In the genomic region with DNA sequence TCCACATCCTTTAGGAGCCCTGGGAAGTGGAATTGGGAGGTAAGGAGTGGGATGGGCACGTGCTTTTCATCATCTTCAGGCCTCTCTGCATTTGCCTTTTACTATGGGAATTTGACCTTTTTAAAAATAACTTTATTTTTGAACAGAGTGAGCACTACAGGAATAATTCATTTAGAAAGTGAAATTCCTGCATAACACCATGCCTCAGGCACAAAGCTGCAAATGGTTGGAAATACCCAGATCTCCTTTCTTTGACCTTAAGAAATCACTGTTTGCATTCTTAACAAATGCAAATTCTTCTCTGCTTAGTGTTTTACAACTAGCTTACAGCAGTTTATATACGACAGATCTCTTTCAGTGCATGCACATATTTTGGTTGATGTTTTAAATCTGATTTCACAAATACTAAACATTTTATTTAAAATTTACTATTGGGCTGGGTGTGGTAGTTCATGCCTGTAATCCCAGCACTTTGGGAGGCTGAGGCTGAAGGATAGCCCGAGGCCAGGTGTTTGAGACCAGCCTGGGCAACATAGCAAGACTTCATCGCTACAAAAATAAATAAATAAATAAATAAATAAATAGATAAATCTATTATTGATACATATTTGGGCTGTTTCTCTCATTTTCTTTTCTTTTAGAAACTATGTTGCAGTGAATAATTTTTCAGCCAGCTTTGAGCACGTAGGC, we compare ENCODE assay signal across 1 cellular context.
TF ChIP-seq lines count a peak whose summit lies in the region.

No MANE protein-coding gene starts in this region.

TF ChIP-seq in IMR-90, 13 proteins besides CTCF, POLR2A, EP300 and RAD21 (continued from another document):
- TF ChIP-seq RCOR1 (IDR thresholded peaks at IDR 0.05; ENCODE audit: insufficient replicate concordance, low read length) (no peak), SMC3 (IDR thresholded peaks at IDR 0.05; ENCODE audit: low read depth, low read length) (no peak), CEBPB (IDR thresholded peaks at IDR 0.05; ENCODE audit: low read depth, low read length) (no peak)
- TF ChIP-seq, protein P1, sequence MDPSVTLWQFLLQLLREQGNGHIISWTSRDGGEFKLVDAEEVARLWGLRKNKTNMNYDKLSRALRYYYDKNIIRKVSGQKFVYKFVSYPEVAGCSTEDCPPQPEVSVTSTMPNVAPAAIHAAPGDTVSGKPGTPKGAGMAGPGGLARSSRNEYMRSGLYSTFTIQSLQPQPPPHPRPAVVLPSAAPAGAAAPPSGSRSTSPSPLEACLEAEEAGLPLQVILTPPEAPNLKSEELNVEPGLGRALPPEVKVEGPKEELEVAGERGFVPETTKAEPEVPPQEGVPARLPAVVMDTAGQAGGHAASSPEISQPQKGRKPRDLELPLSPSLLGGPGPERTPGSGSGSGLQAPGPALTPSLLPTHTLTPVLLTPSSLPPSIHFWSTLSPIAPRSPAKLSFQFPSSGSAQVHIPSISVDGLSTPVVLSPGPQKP (IDR thresholded peaks at IDR 0.05; ENCODE audit: borderline replicate concordance, low read depth, low read length), result no peak
